In genomic region chr2:241540766-241541561, GRCh38 we compare ENCODE assay signal across 8 cellular contexts. TPM values are rescaled to one million over a fixed set of nuclear protein-coding genes. Genes with fewer than 3 reads are reported as not detected.
A peak's percentile ranks its signal among the peaks of the same experiment; 100 is the strongest.
DNase-seq lines count a peak whose midpoint lies in the region; ATAC-seq and TF ChIP-seq lines count a peak whose summit lies in the region.

No MANE protein-coding gene starts in this region.

- ATAC-seq in left lobe of liver (peak; percentile 68), HG03520 (IDR thresholded peaks at IDR 0.05; ENCODE audit: unreplicated experiment) (no peak), GM21360 (IDR thresholded peaks at IDR 0.05; ENCODE audit: unreplicated experiment) (no peak)

- peak overlapping the region; percentile 53 for H3K4me3 ChIP-seq in choroid plexus epithelial cell (ENCODE audit: low read depth, low read length)

- H3K4me1 Mint-ChIP-seq in activated CD4-positive, alpha-beta T cell treated with anti-CD3 and anti-CD28 coated beads, Interleukin-2, amount 10 ng/mL, durations not matched to agents 24 days and 14 days = no peaks in the 10 kb centered on the region

- intact Hi-C loops in activated CD4-positive, alpha-beta T cell treated with anti-CD3 and anti-CD28 coated beads, Interleukin-2, amount 10 ng/mL, durations not matched to agents 24 days and 14 days (cut with micrococcal nuclease) = loop anchor here (1.0 kb wide), 2 partner anchors 33 to 340 kb away; partner anchors contain the start of gene STK25

- peaks cover 17% of the 10 kb centered on the region for H3K27me3 Mint-ChIP-seq in activated CD4-positive, alpha-beta T cell treated with anti-CD3 and anti-CD28 coated beads, Interleukin-2, amount 10 ng/mL, durations not matched to agents 24 days and 14 days

- TF ChIP-seq CTCF in choroid plexus epithelial cell (conservative IDR thresholded peaks at IDR 0.05; ENCODE audit: low read depth, low read length) = no peak

- peak overlapping the region; percentile 75 for H3K4me3 Mint-ChIP-seq in activated CD4-positive, alpha-beta T cell treated with anti-CD3 and anti-CD28 coated beads, Interleukin-2, amount 10 ng/mL, durations not matched to agents 24 days and 14 days

- no peaks in the 10 kb centered on the region for H3K9me3 Mint-ChIP-seq in activated CD4-positive, alpha-beta T cell treated with anti-CD3 and anti-CD28 coated beads, Interleukin-2, amount 10 ng/mL, durations not matched to agents 24 days and 14 days

- peak; percentile 54 for DNase-seq in Ammon's horn (ENCODE audit: low spot score)
- DNase-seq in HUDEP-2 (lab: John Stamatoyannopoulos, UW; ENCODE audit: unreplicated experiment in 76 of 76) = peak in 68 of 76 experiments; percentile 1 to 92 (median 66)
- peak; percentile 90 for DNase-seq in activated CD4-positive, alpha-beta T cell treated with anti-CD3 and anti-CD28 coated beads, Interleukin-2, amount 10 ng/mL, durations not matched to agents 24 days and 14 days
- peak; percentile 66 for DNase-seq in choroid plexus epithelial cell (ENCODE audit: low read depth)
- no peak for DNase-seq in left lobe of liver (ENCODE audit: low spot score)
- DNase-seq in stimulated activated CD4-positive, alpha-beta T cell treated with anti-CD3 and anti-CD28 coated beads, Interleukin-4, amount 100 ng/mL, for 48 hours (ENCODE audit: low read depth in 2 of 2) = peak; percentile 50 to 82

- H3K36me3 Mint-ChIP-seq in activated CD4-positive, alpha-beta T cell treated with anti-CD3 and anti-CD28 coated beads, Interleukin-2, amount 10 ng/mL, durations not matched to agents 24 days and 14 days (ENCODE audit: low read depth) = no peaks in the 10 kb centered on the region

- H3K27ac Mint-ChIP-seq in activated CD4-positive, alpha-beta T cell treated with anti-CD3 and anti-CD28 coated beads, Interleukin-2, amount 10 ng/mL, durations not matched to agents 24 days and 14 days = no peak overlapping the region

RNA-seq across cellular contexts. Expression of gene BOK, which starts 17.6 kb away (rescaled TPM):
- total RNA-seq in activated CD4-positive, alpha-beta T cell treated with anti-CD3 and anti-CD28 coated beads, Interleukin-2, amount 10 ng/mL, durations not matched to agents 24 days and 14 days = 0.17 and 0.77 TPM in 2 replicates
- 95.8 TPM for total RNA-seq in left lobe of liver

RNA-seq across cellular contexts. Expression of gene STK25, which starts 32.6 kb away (rescaled TPM):
- total RNA-seq in activated CD4-positive, alpha-beta T cell treated with anti-CD3 and anti-CD28 coated beads, Interleukin-2, amount 10 ng/mL, durations not matched to agents 24 days and 14 days = 121 and 145 TPM in 2 replicates
- total RNA-seq in left lobe of liver = 65.5 TPM

Comparison
In these comparisons a context has a peak if more than half of its experiments do, and no peak if none do; other contexts are left out.
1. RNA of gene BOK, which starts 17.6 kb away (total RNA-seq): 95.8 TPM in left lobe of liver (single experiment); 0.17 to 0.77 TPM in activated CD4-positive, alpha-beta T cell treated with anti-CD3 and anti-CD28 coated beads, Interleukin-2, amount 10 ng/mL, durations not matched to agents 24 days and 14 days; every median in the first group is over 10 times any median in the second.